In the genomic region with DNA sequence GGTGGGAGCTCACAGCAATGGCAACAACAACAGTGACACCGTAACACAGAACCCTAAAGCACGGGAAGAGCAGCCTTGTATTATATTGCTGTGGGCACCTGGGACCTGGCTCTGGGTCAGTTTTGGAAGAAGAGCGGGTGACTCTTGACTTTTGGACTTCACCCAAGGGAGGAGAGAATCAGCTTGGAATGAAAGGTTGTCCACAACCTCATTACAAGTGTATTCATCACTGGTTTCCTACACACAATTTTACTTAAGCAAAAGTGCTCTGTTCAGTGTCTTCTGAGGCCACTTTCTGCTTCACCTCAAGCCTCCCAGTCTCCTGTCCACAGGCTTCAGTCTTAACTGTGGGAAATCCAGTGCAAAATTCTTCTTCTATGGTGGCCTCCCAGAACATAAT, we compare ENCODE assay signal across 16 cellular contexts.
"Had no signal": no experiment of that assay in that cellular context is flagged by ENCODE, and none has a peak within 500 bp of the region (broad histone marks: within the 10 kb centered on the region; RNA-seq: fewer than 3 reads in every experiment).

No MANE protein-coding gene starts in this region.

- H3K4me3 ChIP-seq: colonic mucosa, esophagus squamous epithelium, gastrocnemius medialis, heart right ventricle, sigmoid colon, suprapubic skin had no signal

- DNase-seq: activated CD4-positive, alpha-beta memory T cell treated with anti-CD3 and anti-CD28 coated beads for 36 hours; activated CD4-positive, alpha-beta T cell treated with anti-CD3 and anti-CD28 coated beads for 1 hour; activated naive CD8-positive, alpha-beta T cell treated with anti-CD3 and anti-CD28 coated beads, Interleukin-2, amount 10 ng/mL, durations not matched to agents 7 days and 5 days; activated T-cell treated with anti-CD3 and anti-CD28 coated beads, Interleukin-2, amount 50 U/mL, for 48 hours; aorta; caudate nucleus; colonic mucosa; esophagus squamous epithelium; gastrocnemius medialis; heart right ventricle; kidney; sigmoid colon; stimulated activated CD4-positive, alpha-beta T cell treated with anti-CD3 and anti-CD28 coated beads, Interleukin-2, amount 100 ng/mL, for 48 hours; stimulated activated naive CD4-positive, alpha-beta T cell treated with Interleukin-2 at 50 U/mL for 16 hours; T-helper 2 cell had no signal

- ATAC-seq: gastrocnemius medialis, heart right ventricle had no signal
